11 cellular contexts compared by ENCODE assay signal in the genomic region with DNA sequence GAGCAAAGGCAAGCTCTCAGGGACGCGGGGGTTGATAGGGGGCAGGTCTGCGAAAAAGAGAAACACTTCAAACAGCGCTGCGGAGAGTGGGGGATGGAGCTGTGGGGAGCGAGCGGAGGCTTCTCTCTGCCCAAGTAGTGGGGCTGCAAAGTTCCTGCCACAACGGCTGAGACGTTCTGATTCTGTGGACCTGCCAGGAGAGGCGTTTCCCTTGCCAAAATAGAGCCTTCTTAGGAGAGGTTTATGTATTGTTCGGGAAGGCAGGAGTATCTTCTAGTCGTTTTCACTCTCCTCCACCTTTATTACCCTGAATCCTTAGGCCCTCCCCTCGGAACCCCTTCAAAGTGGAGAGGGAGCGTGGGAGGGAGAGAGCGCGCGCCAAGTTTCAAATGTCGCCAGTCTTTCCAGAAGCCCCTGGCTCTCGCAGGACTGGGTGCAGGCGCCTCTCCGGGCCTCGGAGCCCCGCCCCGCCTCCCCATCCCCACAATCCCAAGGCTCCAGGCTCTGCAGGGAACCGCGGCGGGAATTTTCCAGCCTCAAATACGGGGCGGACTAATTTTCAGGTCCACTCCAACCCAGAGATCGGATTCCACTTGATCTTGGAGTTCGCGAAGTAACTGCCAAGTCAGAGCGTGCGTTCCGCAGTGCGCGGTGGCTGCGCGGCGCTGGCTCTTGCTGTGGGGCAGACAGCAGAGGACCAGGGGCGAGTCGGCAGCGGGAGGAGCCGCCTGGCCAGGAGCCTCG. TPM values are rescaled to one million over a fixed set of nuclear protein-coding genes. Genes with fewer than 3 reads are reported as not detected.
DNase-seq lines count a peak whose midpoint lies in the region; ATAC-seq and TF ChIP-seq lines count a peak whose summit lies in the region.
"Had no signal": no experiment of that assay in that cellular context is flagged by ENCODE, and none has a peak within 500 bp of the region (broad histone marks: within the 10 kb centered on the region; RNA-seq: fewer than 3 reads in every experiment).

No MANE protein-coding gene starts in this region.

- H3K9me3 Mint-ChIP-seq in activated T-cell treated with anti-CD3 and anti-CD28 coated beads, Interleukin-2, amount 50 U/mL, for 4 hours: no peaks in the 10 kb centered on the region

- in situ Hi-C loops in mammary epithelial cell (cut with MboI; ENCODE audit: low sequenced_read_pairs in 2 of 2): no loop called here

- no peak overlapping the region for H3K27ac ChIP-seq in left lung
- H3K27ac ChIP-seq in suprapubic skin: no peak overlapping the region
- H3K27ac ChIP-seq in mammary epithelial cell (ENCODE audit: insufficient read depth, low read depth, low read length): no peak overlapping the region
- H3K27ac ChIP-seq: BLaER1 treated with 17β-estradiol and CSF1 and Interleukin-3, amounts not matched to agents 10 nM and 100 nM had no signal

- no peaks in the 10 kb centered on the region for H3K36me3 ChIP-seq in adipocyte (ENCODE audit: control insufficient read depth, insufficient read depth, low read length, severe bottlenecking)
- no peaks in the 10 kb centered on the region for H3K36me3 ChIP-seq in left lung
- H3K36me3 ChIP-seq in suprapubic skin: no peaks in the 10 kb centered on the region
- no peaks in the 10 kb centered on the region for H3K36me3 ChIP-seq in mammary epithelial cell (ENCODE audit: insufficient read depth, low read length)
- H3K36me3 ChIP-seq: BLaER1 treated with 17β-estradiol and CSF1 and Interleukin-3, amounts not matched to agents 10 nM and 100 nM had no signal

- no peak overlapping the region for H2AFZ ChIP-seq in mammary epithelial cell (ENCODE audit: low read depth, low read length)

- no peak for TF ChIP-seq POLR2A in suprapubic skin (IDR thresholded peaks at IDR 0.05)

- H3K27me3 ChIP-seq in adipocyte (replicated peaks; ENCODE audit: control insufficient read depth, insufficient read depth, low read length) (peaks cover 83% of the 10 kb centered on the region), left lung (peaks cover 67 to 100% of the 10 kb centered on the region in 2 donors), suprapubic skin (peaks cover 79% of the 10 kb centered on the region), mammary epithelial cell (ENCODE audit: insufficient read depth, low read length) (peaks cover 58% of the 10 kb centered on the region)

- peaks cover 81% of the 10 kb centered on the region for H3K27me3 Mint-ChIP-seq in activated T-cell treated with anti-CD3 and anti-CD28 coated beads, Interleukin-2, amount 50 U/mL, for 4 hours (ENCODE audit: low read depth)

- dilution Hi-C loops in mammary epithelial cell (cut with HindIII; ENCODE audit: low sequenced_read_pairs): no loop called here

- H3K4me2 ChIP-seq in mammary epithelial cell (ENCODE audit: insufficient read depth, low read depth, low read length): no peak overlapping the region
- H3K4me2 ChIP-seq: BLaER1 treated with 17β-estradiol and CSF1 and Interleukin-3, amounts not matched to agents 10 nM and 100 nM had no signal

- H3K4me1 Mint-ChIP-seq in activated T-cell treated with anti-CD3 and anti-CD28 coated beads, Interleukin-2, amount 50 U/mL, for 4 hours (ENCODE audit: low read depth): peaks cover 23% of the 10 kb centered on the region

- no peak for TF ChIP-seq CTCF in left lung (IDR thresholded peaks at IDR 0.05)
- TF ChIP-seq CTCF in suprapubic skin (IDR thresholded peaks at IDR 0.05): no peak
- no peak for TF ChIP-seq CTCF in mammary epithelial cell (conservative IDR thresholded peaks at IDR 0.05 in 1 of 2, IDR thresholded peaks at IDR 0.05 in 1 of 2; ENCODE audit: extremely low read depth in 1 of 2, insufficient read depth in 1 of 2, low read depth in 1 of 2, low read length in 2 of 2)

- no peaks in the 10 kb centered on the region for H3K36me3 Mint-ChIP-seq in activated T-cell treated with anti-CD3 and anti-CD28 coated beads, Interleukin-2, amount 50 U/mL, for 4 hours (ENCODE audit: insufficient read depth)

- WGBS in suprapubic skin: 2% methylated on average over 31 of the region's 45 CpGs
- WGBS in mammary epithelial cell (ENCODE audit: low coverage, missing lambda C conversion rate): 5% methylated on average over 13 of the region's 45 CpGs

- no peak for DNase-seq in activated T-cell treated with anti-CD3 and anti-CD28 coated beads, Interleukin-2, amount 50 U/mL, for 4 hours
- no peak for DNase-seq in activated T-cell treated with anti-CD3 and anti-CD28 coated beads, Interleukin-2, amount 50 U/mL, for 1 hour
- DNase-seq in adipocyte (ENCODE audit: low read depth) (no peak), left lung (peak in 1 of 2 donors; percentile 78), suprapubic skin (ENCODE audit: low spot score in 2 of 2) (no peak), mammary epithelial cell (no peak)
- DNase-seq: stimulated activated CD4-positive, alpha-beta T cell treated with anti-CD3 and anti-CD28 coated beads, Interleukin-1b, Interleukin-23, amount 100 ng/mL, for 48 hours had no signal

- ATAC-seq in activated T-cell treated with anti-CD3 and anti-CD28 coated beads, Interleukin-2, amount 50 U/mL, for 4 hours: peak in 1 of 2 donors; percentile 4
- peak; percentile 38 for ATAC-seq in left lung
- ATAC-seq in GM18517 (IDR thresholded peaks at IDR 0.05; ENCODE audit: unreplicated experiment): no peak
- no peak for ATAC-seq in GM18858 (IDR thresholded peaks at IDR 0.05; ENCODE audit: unreplicated experiment)

- CTCF ChIA-PET in mammary epithelial cell (lab: Charles Lee; ENCODE audit: low non-redundant PET): no interaction called here

- no peaks in the 10 kb centered on the region for H3K79me2 ChIP-seq in mammary epithelial cell (ENCODE audit: insufficient read depth, low read length)

- H3K4me3 ChIP-seq in adipocyte (ENCODE audit: low read length) (peak overlapping the region; percentile 7), left lung (no peak overlapping the region), suprapubic skin (peak overlapping the region; percentile 21), mammary epithelial cell (replicated peaks in 1 of 3; ENCODE audit: insufficient read depth in 1 of 3, low read depth in 2 of 3, low read length in 3 of 3) (no peak overlapping the region)
- H3K4me3 ChIP-seq: BLaER1 treated with 17β-estradiol and CSF1 and Interleukin-3, amounts not matched to agents 10 nM and 100 nM had no signal

- no TSS peak for BruUV-seq in mammary epithelial cell (replicated peaks; lab: Mats Ljungman, UMichigan)

- H3K9me3 ChIP-seq in adipocyte (ENCODE audit: control insufficient read depth, low read length): peaks cover 3% of the 10 kb centered on the region
- H3K9me3 ChIP-seq in left lung: no peaks in the 10 kb centered on the region
- H3K9me3 ChIP-seq in suprapubic skin: no peaks in the 10 kb centered on the region
- H3K9me3 ChIP-seq in mammary epithelial cell (replicated peaks; ENCODE audit: insufficient read depth, low read length): no peaks in the 10 kb centered on the region

- peak overlapping the region; percentile 43 for H3K4me3 Mint-ChIP-seq in activated T-cell treated with anti-CD3 and anti-CD28 coated beads, Interleukin-2, amount 50 U/mL, for 4 hours

- no peak for TF ChIP-seq EP300 in suprapubic skin (IDR thresholded peaks at IDR 0.05)

- intact Hi-C loops in left lung (cut with DNase I) (no loop called here), mammary epithelial cell (cut with micrococcal nuclease) (no loop called here)

- H4K20me1 ChIP-seq in mammary epithelial cell (ENCODE audit: insufficient read depth, low read length): no peaks in the 10 kb centered on the region

- H3K4me1 ChIP-seq in adipocyte (ENCODE audit: control insufficient read depth, insufficient read depth, low read length): peaks cover 7% of the 10 kb centered on the region
- H3K4me1 ChIP-seq in left lung: peaks cover 0 to 9% of the 10 kb centered on the region in 2 donors
- peaks cover 29% of the 10 kb centered on the region for H3K4me1 ChIP-seq in suprapubic skin
- no peaks in the 10 kb centered on the region for H3K4me1 ChIP-seq in mammary epithelial cell (ENCODE audit: insufficient read depth, low read length)

- no peak overlapping the region for H3K9ac ChIP-seq in adipocyte (ENCODE audit: low read length)
- no peak overlapping the region for H3K9ac ChIP-seq in mammary epithelial cell (ENCODE audit: insufficient read depth, low read length)
- H3K9ac ChIP-seq: BLaER1 treated with 17β-estradiol and CSF1 and Interleukin-3, amounts not matched to agents 10 nM and 100 nM had no signal

RNA-seq across cellular contexts. Expression of a gene that starts 10.0 kb away (rescaled TPM):
- total RNA-seq in activated T-cell treated with anti-CD3 and anti-CD28 coated beads, Interleukin-2, amount 50 U/mL, for 4 hours: not detected
- total RNA-seq in left lung: not detected
- total RNA-seq in suprapubic skin: not detected
- total RNA-seq in mammary epithelial cell: not detected
- not detected for polyA plus RNA-seq in mammary epithelial cell
- not detected for polyA minus RNA-seq in mammary epithelial cell
- total RNA-seq: glomerular endothelial cell had no signal

Comparison
In these comparisons a context has a peak if more than half of its experiments do, and no peak if none do; other contexts are left out.
1. H3K4me3 ChIP-seq: peak in adipocyte (single experiment) and suprapubic skin (single experiment); none in left lung (0 of 2) and mammary epithelial cell (0 of 3).